Comparison of ENCODE assay signal across 20 cellular contexts in genomic region chr2:95372845-95373244, GRCh38. TPM values are rescaled to one million over a fixed set of nuclear protein-coding genes. Genes with fewer than 3 reads are reported as not detected.
DNase-seq lines count a peak whose midpoint lies in the region; ATAC-seq and TF ChIP-seq lines count a peak whose summit lies in the region.
"Had no signal": no experiment of that assay in that cellular context is flagged by ENCODE, and none has a peak within 500 bp of the region (broad histone marks: within the 10 kb centered on the region; RNA-seq: fewer than 3 reads in every experiment).

No MANE protein-coding gene starts in this region.

- H2BK15ac ChIP-seq in neuronal stem cell (ENCODE audit: low read length), result no peak overlapping the region

- H3K4me3 ChIP-seq in left ventricle myocardium inferior (no peak overlapping the region), coronary artery (no peak overlapping the region), neuronal stem cell (ENCODE audit: low read length in 2 of 2) (no peak overlapping the region), upper lobe of right lung (no peak overlapping the region)

- peaks cover 5% of the 10 kb centered on the region for H3K36me3 ChIP-seq in left ventricle myocardium inferior
- H3K36me3 ChIP-seq in neuronal stem cell (replicated peaks in 1 of 2; ENCODE audit: control insufficient read depth in 2 of 2, insufficient read depth in 2 of 2, low read length in 2 of 2), result no peaks in the 10 kb centered on the region
- H3K36me3 ChIP-seq in upper lobe of right lung, result no peaks in the 10 kb centered on the region

- no peak overlapping the region for H2AFZ ChIP-seq in neuronal stem cell (ENCODE audit: low read length)

- no peak overlapping the region for H3K9ac ChIP-seq in neuronal stem cell (ENCODE audit: low read depth, low read length, poor library complexity)

- ATAC-seq in left ventricle myocardium superior (no peak), upper lobe of right lung (no peak), GM18858 (IDR thresholded peaks at IDR 0.05; ENCODE audit: unreplicated experiment) (no peak)

- no peaks in the 10 kb centered on the region for H3K79me1 ChIP-seq in neuronal stem cell (ENCODE audit: low read depth, low read length)

- H3K4ac ChIP-seq in neuronal stem cell (ENCODE audit: low read length), result no peak overlapping the region

- peak overlapping the region; percentile 34 for H3K23ac ChIP-seq in neuronal stem cell (ENCODE audit: low read depth, low read length, poor library complexity)

- DNase-seq in left ventricle myocardium inferior, result peak; percentile 2
- no peak for DNase-seq in left ventricle myocardium superior
- peak; percentile 53 for DNase-seq in coronary artery (ENCODE audit: low spot score)
- DNase-seq in neuronal stem cell (ENCODE audit: low spot score), result no peak
- peak; percentile 46 for DNase-seq in upper lobe of right lung
- DNase-seq in A172 (ENCODE audit: low spot score), result no peak
- no peak for DNase-seq in GM03348 (ENCODE audit: low spot score)
- DNase-seq: ACHN, AML-193, COR-L47, DMS153, Kasumi-1, MM.1S, NCI-H1105, NCI-H1694 treated with DMSO at 0.1 percent for 48 hours, NCI-H2107, NCI-H2227 treated with DMSO at 0.1 percent for 48 hours, NCI-H524 treated with DMSO at 0.1 percent for 48 hours, SIG-M5 had no signal

- H2BK120ac ChIP-seq in neuronal stem cell (ENCODE audit: low read depth, low read length), result no peak overlapping the region

- H2AK5ac ChIP-seq in neuronal stem cell (ENCODE audit: low read depth, low read length), result peak overlapping the region; percentile 14

- H2BK12ac ChIP-seq in neuronal stem cell (ENCODE audit: low read length), result no peak overlapping the region

- no peak for TF ChIP-seq CTCF in left ventricle myocardium inferior (IDR thresholded peaks at IDR 0.05; ENCODE audit: borderline replicate concordance)
- TF ChIP-seq CTCF in coronary artery (IDR thresholded peaks at IDR 0.05), result no peak
- no peak for TF ChIP-seq CTCF in upper lobe of right lung (IDR thresholded peaks at IDR 0.05)

- intact Hi-C loops in left ventricle myocardium inferior (cut with micrococcal nuclease) (no loop called here), left ventricle myocardium superior (cut with micrococcal nuclease) (no loop called here), upper lobe of right lung (cut with DNase I) (no loop called here)

- H3K18ac ChIP-seq in neuronal stem cell (ENCODE audit: low read length), result peak overlapping the region; percentile 53

- H3K14ac ChIP-seq in neuronal stem cell (ENCODE audit: low read length), result no peak overlapping the region

- H3K27ac ChIP-seq in left ventricle myocardium inferior (replicated peaks) (no peak overlapping the region), coronary artery (no peak overlapping the region), neuronal stem cell (replicated peaks; ENCODE audit: low read length) (no peak overlapping the region), upper lobe of right lung (no peak overlapping the region)

- no peak overlapping the region for H4K8ac ChIP-seq in neuronal stem cell (ENCODE audit: low read depth, low read length)

- no CpG with 5 or more reads among the region's 8 CpGs for WGBS in neuronal stem cell (ENCODE audit: extremely low coverage in 2 of 2, insufficient read length in 2 of 2, insufficient replicate concordance in 1 of 2), 2 donors

- H4K91ac ChIP-seq in neuronal stem cell (ENCODE audit: low read depth, low read length, poor library complexity), result no peak overlapping the region

- no peak overlapping the region for H3K4me2 ChIP-seq in neuronal stem cell (ENCODE audit: insufficient read depth, low read length, poor library complexity, severe bottlenecking)

- H3K4me1 ChIP-seq in left ventricle myocardium inferior, result no peaks in the 10 kb centered on the region
- no peaks in the 10 kb centered on the region for H3K4me1 ChIP-seq in neuronal stem cell (ENCODE audit: control insufficient read depth in 2 of 2, insufficient read depth in 1 of 2, low read depth in 1 of 2, low read length in 2 of 2)
- H3K4me1 ChIP-seq in upper lobe of right lung, result no peaks in the 10 kb centered on the region

- no peak overlapping the region for H2BK5ac ChIP-seq in neuronal stem cell (ENCODE audit: low read length)

- H3K9me3 ChIP-seq in left ventricle myocardium inferior (replicated peaks) (peaks cover 11% of the 10 kb centered on the region), neuronal stem cell (replicated peaks in 1 of 2; ENCODE audit: control insufficient read depth in 2 of 2, insufficient read depth in 1 of 2, low read depth in 1 of 2, low read length in 2 of 2) (no peaks in the 10 kb centered on the region), upper lobe of right lung (no peaks in the 10 kb centered on the region)

- H3K27me3 ChIP-seq in left ventricle myocardium inferior (ENCODE audit: low read depth) (peaks cover 3% of the 10 kb centered on the region), neuronal stem cell (ENCODE audit: control insufficient read depth in 3 of 3, insufficient read depth in 3 of 3, low read depth in 1 of 3, low read length in 3 of 3) (peaks cover 0 to 3% (median 0%) of the 10 kb centered on the region in 3 experiments), upper lobe of right lung (no peaks in the 10 kb centered on the region)

RNA-seq across cellular contexts. Expression of gene FAHD2A, which starts 29.7 kb away (rescaled TPM):
- total RNA-seq in left ventricle myocardium inferior, result 32.4 TPM
- 46.3 TPM for total RNA-seq in left ventricle myocardium superior
- 19.9 TPM for polyA plus RNA-seq in neuronal stem cell (2013, experiment 1 of 2)
- polyA plus RNA-seq in neuronal stem cell (2013, experiment 2 of 2), result 18.9 TPM
- total RNA-seq in upper lobe of right lung, result 22.8 TPM
- 43.5 and 55.3 TPM in 2 replicates for total RNA-seq in A172 (2014; rRNA removed; shearing (Covaris generic))

Comparison
In these comparisons a context has a peak if more than half of its experiments do, and no peak if none do; other contexts are left out.
1. DNase-seq: peak in left ventricle myocardium inferior (single experiment), coronary artery (single experiment) and upper lobe of right lung (single experiment); none in left ventricle myocardium superior (single experiment), neuronal stem cell (single experiment), A172 (single experiment) and GM03348 (single experiment).